ENCODE assay signal across 9 cellular contexts in genomic region chr17:21452377-21453143, GRCh38.
DNase-seq lines count a peak whose midpoint lies in the region; ATAC-seq lines count a peak whose summit lies in the region.
"Had no signal": no experiment of that assay in that cellular context is flagged by ENCODE, and none has a peak within 500 bp of the region (broad histone marks: within the 10 kb centered on the region; RNA-seq: fewer than 3 reads in every experiment).

No MANE protein-coding gene starts in this region.

- H3K27me3 ChIP-seq in NT2/D1 (ENCODE audit: insufficient read depth, insufficient read length) = peaks cover 17% of the 10 kb centered on the region
- H3K27me3 ChIP-seq in MG63 = peaks cover 3% of the 10 kb centered on the region

- H3K36me3 ChIP-seq in NT2/D1 (ENCODE audit: insufficient read depth, insufficient read length, low read length) (no peaks in the 10 kb centered on the region), MG63 (no peaks in the 10 kb centered on the region)

- H3K4me1 ChIP-seq in NT2/D1 (ENCODE audit: insufficient read depth, insufficient read length) = peaks cover 8% of the 10 kb centered on the region

- peak overlapping the region; percentile 51 for H3K9ac ChIP-seq in NT2/D1 (ENCODE audit: insufficient read length, low read depth)

- no peak for ATAC-seq in GM18502 (IDR thresholded peaks at IDR 0.05; ENCODE audit: poor library complexity, unreplicated experiment)
- no peak for ATAC-seq in HG03196 (IDR thresholded peaks at IDR 0.05; ENCODE audit: unreplicated experiment)

- peak; percentile 57 for DNase-seq in GF-D8 (lab: John Stamatoyannopoulos, UW)
- DNase-seq in NT2/D1 (ENCODE audit: low read depth, low spot score) = no peak
- peak; percentile 74 for DNase-seq in astrocyte of the hippocampus (ENCODE audit: low read depth, low spot score)
- DNase-seq in hippocampal formation (lab: John Stamatoyannopoulos, UW) = peak; percentile 45 to 65
- peak; percentile 82 for DNase-seq in putamen (ENCODE audit: low spot score)
- DNase-seq in MG63 = no peak

- no peaks in the 10 kb centered on the region for H3K9me3 ChIP-seq in NT2/D1 (ENCODE audit: insufficient read depth, low read length)
- peaks cover 5% of the 10 kb centered on the region for H3K9me3 ChIP-seq in MG63

- H3K4me3 ChIP-seq in NT2/D1 (ENCODE audit: insufficient read length, low read depth) (peak overlapping the region; percentile 2), MG63 (no peak overlapping the region)
- H3K4me3 ChIP-seq: SK-N-MC had no signal

Comparison
In these comparisons a context has a peak if more than half of its experiments do, and no peak if none do; other contexts are left out.
1. DNase-seq: peak in GF-D8 (single experiment), astrocyte of the hippocampus (single experiment), hippocampal formation (2 of 2) and putamen (single experiment); none in NT2/D1 (single experiment) and MG63 (single experiment).